Comparison of ENCODE assay signal across 31 cellular contexts in genomic region chr17:80203448-80204092, GRCh38. TPM values are rescaled to one million over a fixed set of nuclear protein-coding genes. Genes with fewer than 3 reads are reported as not detected.
A peak's percentile ranks its signal among the peaks of the same experiment; 100 is the strongest.
DNase-seq lines count a peak whose midpoint lies in the region; ATAC-seq, FAIRE-seq and TF ChIP-seq lines count a peak whose summit lies in the region.
"Had no signal": no experiment of that assay in that cellular context is flagged by ENCODE, and none has a peak within 500 bp of the region (broad histone marks: within the 10 kb centered on the region; RNA-seq: fewer than 3 reads in every experiment).

No MANE protein-coding gene starts in this region.

- H3K4me1 Mint-ChIP-seq in activated T-helper 17 cell treated with anti-CD3 and anti-CD28 coated beads, Interleukin-2, amount 50 U/mL, for 72 hours = no peaks in the 10 kb centered on the region
- H3K4me1 Mint-ChIP-seq in Calu3 (ENCODE audit: low read depth, unreplicated experiment) = no peaks in the 10 kb centered on the region
- H3K4me1 Mint-ChIP-seq: activated CD8-positive, alpha-beta memory T cell treated with anti-CD3 and anti-CD28 coated beads, Interleukin-2, amount 10 ng/mL, durations not matched to agents 7 days and 5 days had no signal

- no peak for FAIRE-seq in HepG2 (lab: Jason Lieb, UNC)
- FAIRE-seq: HTR-8/SVneo, pancreas, small intestine had no signal

- ATAC-seq in HepG2 = peak; percentile 17
- no peak for ATAC-seq in right lobe of liver
- no peak for ATAC-seq in activated T-helper 17 cell treated with anti-CD3 and anti-CD28 coated beads, Interleukin-2, amount 50 U/mL, for 72 hours (replicated peaks)
- ATAC-seq in sciatic nerve = peak; percentile 11
- ATAC-seq in GM19023 (IDR thresholded peaks at IDR 0.05; ENCODE audit: unreplicated experiment) = no peak
- ATAC-seq in GM21515 (IDR thresholded peaks at IDR 0.05; ENCODE audit: unreplicated experiment) = no peak
- ATAC-seq: activated CD8-positive, alpha-beta memory T cell treated with anti-CD3 and anti-CD28 coated beads, Interleukin-2, amount 10 ng/mL, durations not matched to agents 7 days and 5 days; effector memory CD8-positive, alpha-beta T cell; left lobe of liver; pancreas had no signal

- H2AFZ ChIP-seq in HepG2 (ENCODE audit: low read length) = no peak overlapping the region

- no peak for TF ChIP-seq RAD21 in HepG2 (CRISPR knock-in tag; IDR thresholded peaks at IDR 0.05)

- H3K27me3 Mint-ChIP-seq in activated T-helper 17 cell treated with anti-CD3 and anti-CD28 coated beads, Interleukin-2, amount 50 U/mL, for 72 hours = no peaks in the 10 kb centered on the region
- no peaks in the 10 kb centered on the region for H3K27me3 Mint-ChIP-seq in Calu3 (ENCODE audit: unreplicated experiment)
- H3K27me3 Mint-ChIP-seq: activated CD8-positive, alpha-beta memory T cell treated with anti-CD3 and anti-CD28 coated beads, Interleukin-2, amount 10 ng/mL, durations not matched to agents 7 days and 5 days; CD4-positive, alpha-beta memory T cell; effector memory CD8-positive, alpha-beta T cell had no signal

- TF ChIP-seq CTCF in HepG2 (CRISPR knock-in tag; IDR thresholded peaks at IDR 0.05) (no peak; the same call in 1 of the 2 replicates), right lobe of liver (IDR thresholded peaks at IDR 0.05) (no peak), NB4 (IDR thresholded peaks at IDR 0.05; ENCODE audit: low read depth, low read length) (peak; percentile 12), Calu3 (IDR thresholded peaks at IDR 0.05; ENCODE audit: unreplicated experiment) (no peak)

- H3K9me3 ChIP-seq in HepG2 (ENCODE audit: low read length) = no peaks in the 10 kb centered on the region
- H3K9me3 ChIP-seq in right lobe of liver = no peaks in the 10 kb centered on the region
- H3K9me3 ChIP-seq: pancreas, SJCRH30, thoracic aorta, uterus had no signal

- H4K20me1 ChIP-seq in HepG2 (ENCODE audit: insufficient read depth, low read length) = no peaks in the 10 kb centered on the region

- no peak for TF ChIP-seq EP300 in HepG2 (IDR thresholded peaks at IDR 0.05; ENCODE audit: low read depth in 2 of 2, low read length in 2 of 2)
- no peak for TF ChIP-seq EP300 in HepG2 (CRISPR knock-in tag; IDR thresholded peaks at IDR 0.05; ENCODE audit: borderline replicate concordance)

- BruUV-seq in HepG2 (replicated peaks; lab: Mats Ljungman, UMichigan) (no TSS peak), Calu3 (replicated peaks; lab: Mats Ljungman, UMichigan) (no TSS peak)

- no peak overlapping the region for H3K4me3 ChIP-seq in HepG2 (replicated peaks in 1 of 3; ENCODE audit: insufficient read depth in 1 of 3, low read depth in 2 of 3, low read length in 3 of 3)
- H3K4me3 ChIP-seq in right lobe of liver = no peak overlapping the region
- H3K4me3 ChIP-seq in NB4 (ENCODE audit: low read depth, low read length) = no peak overlapping the region
- H3K4me3 ChIP-seq: coronary artery, pancreas, SJCRH30, thoracic aorta, uterus had no signal

- H3K4me3 Mint-ChIP-seq in activated T-helper 17 cell treated with anti-CD3 and anti-CD28 coated beads, Interleukin-2, amount 50 U/mL, for 72 hours = no peak overlapping the region
- no peak overlapping the region for H3K4me3 Mint-ChIP-seq in Calu3 (ENCODE audit: low read depth, unreplicated experiment)
- H3K4me3 Mint-ChIP-seq: activated CD8-positive, alpha-beta memory T cell treated with anti-CD3 and anti-CD28 coated beads, Interleukin-2, amount 10 ng/mL, durations not matched to agents 7 days and 5 days; CD4-positive, alpha-beta memory T cell; effector memory CD8-positive, alpha-beta T cell; nephron progenitor cell had no signal

- WGBS in HepG2 (ENCODE audit: low lambda C conversion rate) = 38% methylated on average over 4 of the region's 11 CpGs
- WGBS in right lobe of liver (ENCODE audit: insufficient coverage, low coverage, low lambda C conversion rate, missing lambda C conversion rate) = no CpG with 5 or more reads among the region's 11 CpGs

- TF ChIP-seq POLR2A in HepG2 (IDR thresholded peaks at IDR 0.05; ENCODE audit: insufficient read depth in 1 of 2, low read depth in 2 of 2, low read length in 2 of 2) (no peak), right lobe of liver (IDR thresholded peaks at IDR 0.05) (no peak), NB4 (IDR thresholded peaks at IDR 0.05; ENCODE audit: extremely low read depth, insufficient read length) (no peak)

- H3K9ac ChIP-seq in HepG2 (ENCODE audit: insufficient read depth, low read depth, low read length) = no peak overlapping the region
- H3K9ac ChIP-seq: KMS-11 had no signal

- H3K27ac ChIP-seq in HepG2 (ENCODE audit: extremely low read length, insufficient read depth, low read length) = no peak overlapping the region
- no peak overlapping the region for H3K27ac ChIP-seq in right lobe of liver
- H3K27ac ChIP-seq: coronary artery, KMS-11, pancreas, SJCRH30, thoracic aorta, uterus had no signal

- POLR2A ChIA-PET in HepG2 (lab: Yijun Ruan, JAX) = interaction anchor here (1.1 kb wide), 1 partner anchor 17 kb away, joined by 3 read pairs; the partner anchor contains the start of genes SGSH and SLC26A11

- intact Hi-C loops in HepG2 (cut with micrococcal nuclease; ENCODE audit: unreplicated experiment) = no loop called here
- intact Hi-C loops in right lobe of liver (cut with DNase I) = no loop called here
- intact Hi-C loops in sciatic nerve (cut with DNase I) = no loop called here
- intact Hi-C loops in Calu3 (cut with micrococcal nuclease; ENCODE audit: unreplicated experiment) = no loop called here

- in situ Hi-C loops in HepG2 (cut with HindIII; ENCODE audit: extremely low pct_ligation_motif_present, low pct_unique_long_range_greater_than_20kb) = no loop called here

- H3K4me2 ChIP-seq in HepG2 (ENCODE audit: low read depth, low read length) = no peak overlapping the region
- H3K4me2 ChIP-seq: KMS-11 had no signal

- H3K27ac Mint-ChIP-seq in activated T-helper 17 cell treated with anti-CD3 and anti-CD28 coated beads, Interleukin-2, amount 50 U/mL, for 72 hours = peak overlapping the region; percentile 33
- H3K27ac Mint-ChIP-seq in Calu3 (ENCODE audit: unreplicated experiment) = no peak overlapping the region
- H3K27ac Mint-ChIP-seq: activated CD8-positive, alpha-beta memory T cell treated with anti-CD3 and anti-CD28 coated beads, Interleukin-2, amount 10 ng/mL, durations not matched to agents 7 days and 5 days; CD4-positive, alpha-beta memory T cell; nephron progenitor cell had no signal

- DNase-seq in HepG2 (ENCODE audit: low spot score) (no peak), right lobe of liver (no peak), NB4 (ENCODE audit: low read depth) (peak; percentile 16), sciatic nerve (ENCODE audit: low spot score) (no peak), Calu3 (no peak)
- DNase-seq: activated CD8-positive, alpha-beta memory T cell treated with anti-CD3 and anti-CD28 coated beads, Interleukin-2, amount 10 ng/mL, durations not matched to agents 7 days and 5 days; activated T-cell treated with anti-CD3 and anti-CD28 coated beads, Interleukin-2, amount 50 U/mL, for 48 hours; AML-193; CD4-positive, alpha-beta memory T cell; effector memory CD8-positive, alpha-beta T cell; erythroblast; MM.1S; NCI-H1417; NCI-H2081; NCI-H526; nephron progenitor cell; NK-92 treated with Interleukin-12 subunit alpha and Interleukin-12 subunit beta, amount 100 ng/mL, for 24 hours; pancreas; retina; SJCRH30; small intestine; stimulated activated naive CD4-positive, alpha-beta T cell treated with Interleukin-2 at 50 U/mL for 16 hours had no signal

- H3K36me3 Mint-ChIP-seq in activated T-helper 17 cell treated with anti-CD3 and anti-CD28 coated beads, Interleukin-2, amount 50 U/mL, for 72 hours (ENCODE audit: low read depth) = no peaks in the 10 kb centered on the region
- peaks cover 14% of the 10 kb centered on the region for H3K36me3 Mint-ChIP-seq in Calu3 (ENCODE audit: insufficient read depth, unreplicated experiment)
- H3K36me3 Mint-ChIP-seq: activated CD8-positive, alpha-beta memory T cell treated with anti-CD3 and anti-CD28 coated beads, Interleukin-2, amount 10 ng/mL, durations not matched to agents 7 days and 5 days; CD4-positive, alpha-beta memory T cell had no signal

- peaks cover 7% of the 10 kb centered on the region for H3K4me1 ChIP-seq in HepG2 (ENCODE audit: insufficient read depth, low read length)
- no peaks in the 10 kb centered on the region for H3K4me1 ChIP-seq in right lobe of liver
- H3K4me1 ChIP-seq: pancreas, SJCRH30, uterus had no signal

- H3K79me2 ChIP-seq in HepG2 (ENCODE audit: insufficient read depth, low read length) = no peaks in the 10 kb centered on the region

- H3K9me3 Mint-ChIP-seq in activated T-helper 17 cell treated with anti-CD3 and anti-CD28 coated beads, Interleukin-2, amount 50 U/mL, for 72 hours = no peaks in the 10 kb centered on the region
- H3K9me3 Mint-ChIP-seq in Calu3 (ENCODE audit: low read depth, unreplicated experiment) = no peaks in the 10 kb centered on the region
- H3K9me3 Mint-ChIP-seq: CD4-positive, alpha-beta memory T cell; effector memory CD8-positive, alpha-beta T cell; nephron progenitor cell had no signal

- H3K36me3 ChIP-seq in HepG2 (replicated peaks in 1 of 2; ENCODE audit: control insufficient read depth in 1 of 2, insufficient read depth in 2 of 2, low read length in 2 of 2) (no peaks in the 10 kb centered on the region), right lobe of liver (no peaks in the 10 kb centered on the region)
- H3K36me3 ChIP-seq: pancreas, SJCRH30, uterus had no signal

- CTCF ChIA-PET in HepG2 (lab: Yijun Ruan, JAX; ENCODE audit: low intra/inter-chr PET ratio, low total read pairs) = no interaction called here
- CTCF ChIA-PET in Calu3 (lab: Charles Lee) = interaction anchor here (1.4 kb wide), 1 partner anchor 79 kb away, joined by 3 read pairs; no protein-coding TSS in a partner anchor

- H3K27me3 ChIP-seq in HepG2 (ENCODE audit: control insufficient read depth in 1 of 2, insufficient read depth in 2 of 2, low read length in 2 of 2) (peaks cover 0 to 6% of the 10 kb centered on the region in 2 experiments; a peak in 2 of 5 replicates), right lobe of liver (no peaks in the 10 kb centered on the region)
- H3K27me3 ChIP-seq: pancreas, SJCRH30, uterus had no signal

RNA-seq across cellular contexts. Expression of gene SGSH, which starts 16.6 kb away (rescaled TPM):
- total RNA-seq in HepG2 (2016; rRNA removed; fragmentation: Illumina TruSeq; extraction: Trizol) = 5.5 and 12.2 TPM in 2 replicates
- 4.0 and 6.2 TPM in 2 replicates for total RNA-seq in HepG2 (2016; cell fraction: cytosol; rRNA removed; fragmentation: Illumina TruSeq; extraction: Trizol; ENCODE audit: low read depth)
- total RNA-seq in HepG2 (2016; cell fraction: insoluble cytoplasmic fraction; rRNA removed; fragmentation: Illumina TruSeq; extraction: Trizol) = 4.5 and 13.3 TPM in 2 replicates
- 6.1 and 6.4 TPM in 2 replicates for total RNA-seq in HepG2 (2016; cell fraction: membrane; rRNA removed; fragmentation: Illumina TruSeq; extraction: Trizol)
- total RNA-seq in HepG2 (2016; cell fraction: nucleus; rRNA removed; fragmentation: Illumina TruSeq; extraction: Trizol) = 18.5 and 23.9 TPM in 2 replicates
- 17.6 and 23.9 TPM in 2 replicates for polyA plus RNA-seq in HepG2 (2011; rRNA removed)
- polyA plus RNA-seq in HepG2 (2011; cell fraction: cytosol; rRNA removed) = 13.7 and 17.1 TPM in 2 replicates
- 145 and 163 TPM in 2 replicates for polyA plus RNA-seq in HepG2 (2011; cell fraction: nucleus; rRNA removed)
- polyA plus RNA-seq in HepG2 (2012) = 21.6 and 30.9 TPM in 2 replicates
- polyA plus RNA-seq in HepG2 (2016; cell fraction: cytosol; fragmentation: Illumina TruSeq; extraction: Trizol; ENCODE audit: low read depth) = 3.7 and 4.2 TPM in 2 replicates
- polyA plus RNA-seq in HepG2 (2016; cell fraction: insoluble cytoplasmic fraction; fragmentation: Illumina TruSeq; extraction: Trizol; ENCODE audit: low read depth) = 7.1 and 11.5 TPM in 2 replicates
- polyA plus RNA-seq in HepG2 (2016; cell fraction: membrane; fragmentation: Illumina TruSeq; extraction: Trizol; ENCODE audit: low read depth) = 7.0 and 7.3 TPM in 2 replicates
- 81.4 and 86.8 TPM in 2 replicates for polyA plus RNA-seq in HepG2 (2016; cell fraction: nucleus; fragmentation: Illumina TruSeq; extraction: Trizol; ENCODE audit: insufficient read depth, low read depth)
- 15.4 and 23.1 TPM in 2 replicates for polyA minus RNA-seq in HepG2 (2011; rRNA and poly(A)+ RNA removed; ENCODE audit: low replicate concordance)
- polyA minus RNA-seq in HepG2 (2011; cell fraction: cytosol; rRNA and poly(A)+ RNA removed) = 15.4 and 18.7 TPM in 2 replicates
- 34.1 and 36.2 TPM in 2 replicates for polyA minus RNA-seq in HepG2 (2011; cell fraction: nucleus; rRNA and poly(A)+ RNA removed)
- total RNA-seq in right lobe of liver = 10 to 100 TPM in 5 of 6 experiments, 1 to 10 TPM in 1; 9.7 to 23.5 (median 15.7) TPM
- total RNA-seq in activated T-helper 17 cell treated with anti-CD3 and anti-CD28 coated beads, Interleukin-2, amount 50 U/mL, for 72 hours = 10 to 100 TPM; 45.7 to 63.6 TPM
- total RNA-seq in sciatic nerve = 46.8 TPM
- total RNA-seq in Calu3 (2022) = 32.2 and 50.3 TPM in 2 replicates

RNA-seq across cellular contexts. Expression of gene SLC26A11, which starts 16.7 kb away (rescaled TPM):
- 3.1 and 8.7 TPM in 2 replicates for total RNA-seq in HepG2 (2016; rRNA removed; fragmentation: Illumina TruSeq; extraction: Trizol)
- 3.2 and 3.4 TPM in 2 replicates for total RNA-seq in HepG2 (2016; cell fraction: cytosol; rRNA removed; fragmentation: Illumina TruSeq; extraction: Trizol; ENCODE audit: low read depth)
- 3.5 and 11.2 TPM in 2 replicates for total RNA-seq in HepG2 (2016; cell fraction: insoluble cytoplasmic fraction; rRNA removed; fragmentation: Illumina TruSeq; extraction: Trizol)
- total RNA-seq in HepG2 (2016; cell fraction: membrane; rRNA removed; fragmentation: Illumina TruSeq; extraction: Trizol) = 3.1 and 3.2 TPM in 2 replicates
- 12.9 and 13.6 TPM in 2 replicates for total RNA-seq in HepG2 (2016; cell fraction: nucleus; rRNA removed; fragmentation: Illumina TruSeq; extraction: Trizol)
- 13.2 and 21.1 TPM in 2 replicates for polyA plus RNA-seq in HepG2 (2011; rRNA removed)
- 5.5 and 7.6 TPM in 2 replicates for polyA plus RNA-seq in HepG2 (2011; cell fraction: cytosol; rRNA removed)
- 121 and 146 TPM in 2 replicates for polyA plus RNA-seq in HepG2 (2011; cell fraction: nucleus; rRNA removed)
- 7.0 and 18.5 TPM in 2 replicates for polyA plus RNA-seq in HepG2 (2012)
- 0.73 and 1.0 TPM in 2 replicates for polyA plus RNA-seq in HepG2 (2016; cell fraction: cytosol; fragmentation: Illumina TruSeq; extraction: Trizol; ENCODE audit: low read depth)
- polyA plus RNA-seq in HepG2 (2016; cell fraction: insoluble cytoplasmic fraction; fragmentation: Illumina TruSeq; extraction: Trizol; ENCODE audit: low read depth) = 2.8 and 4.4 TPM in 2 replicates
- 1.4 and 2.3 TPM in 2 replicates for polyA plus RNA-seq in HepG2 (2016; cell fraction: membrane; fragmentation: Illumina TruSeq; extraction: Trizol; ENCODE audit: low read depth)
- polyA plus RNA-seq in HepG2 (2016; cell fraction: nucleus; fragmentation: Illumina TruSeq; extraction: Trizol; ENCODE audit: insufficient read depth, low read depth) = 29.5 and 32.2 TPM in 2 replicates
- polyA minus RNA-seq in HepG2 (2011; rRNA and poly(A)+ RNA removed; ENCODE audit: low replicate concordance) = 7.7 and 20.5 TPM in 2 replicates
- 5.6 and 11.8 TPM in 2 replicates for polyA minus RNA-seq in HepG2 (2011; cell fraction: cytosol; rRNA and poly(A)+ RNA removed)
- polyA minus RNA-seq in HepG2 (2011; cell fraction: nucleus; rRNA and poly(A)+ RNA removed) = 22.4 and 23.0 TPM in 2 replicates
- 1 to 10 TPM; 5.8 to 9.8 (median 6.5) TPM for total RNA-seq in right lobe of liver
- total RNA-seq in activated T-helper 17 cell treated with anti-CD3 and anti-CD28 coated beads, Interleukin-2, amount 50 U/mL, for 72 hours = 10 to 100 TPM; 23.5 to 37.3 TPM
- total RNA-seq in sciatic nerve = 35.9 TPM
- 7.2 and 10.4 TPM in 2 replicates for total RNA-seq in Calu3 (2022)

RNA-seq across cellular contexts. Expression of gene CARD14, which starts 33.7 kb away (rescaled TPM):
- total RNA-seq in HepG2 (2016; rRNA removed; fragmentation: Illumina TruSeq; extraction: Trizol) (0.11 TPM in 1 of 2 replicates, not detected in the other), right lobe of liver (under 1 TPM in 3 of 6 experiments, not detected in 3; 0.20 to 0.29 (median 0.22) TPM), sciatic nerve (0.49 TPM), Calu3 (2022) (5.9 and 7.4 TPM in 2 replicates)
- total RNA-seq in HepG2 (2016; cell fraction: cytosol; rRNA removed; fragmentation: Illumina TruSeq; extraction: Trizol; ENCODE audit: low read depth) = not detected in 2 replicates
- total RNA-seq in HepG2 (2016; cell fraction: insoluble cytoplasmic fraction; rRNA removed; fragmentation: Illumina TruSeq; extraction: Trizol) = 0.06 TPM in 1 of 2 replicates, not detected in the other
- total RNA-seq in HepG2 (2016; cell fraction: membrane; rRNA removed; fragmentation: Illumina TruSeq; extraction: Trizol) = not detected in 2 replicates
- total RNA-seq in HepG2 (2016; cell fraction: nucleus; rRNA removed; fragmentation: Illumina TruSeq; extraction: Trizol) = not detected in 2 replicates
- polyA plus RNA-seq in HepG2 (2011; rRNA removed) = 0.03 TPM in 1 of 2 replicates, not detected in the other
- polyA plus RNA-seq in HepG2 (2011; cell fraction: cytosol; rRNA removed) = not detected in 2 replicates
- polyA plus RNA-seq in HepG2 (2011; cell fraction: nucleus; rRNA removed) = 0.05 and 0.11 TPM in 2 replicates
- 0.16 and 0.19 TPM in 2 replicates for polyA plus RNA-seq in HepG2 (2012)
- polyA plus RNA-seq in HepG2 (2016; cell fraction: cytosol; fragmentation: Illumina TruSeq; extraction: Trizol; ENCODE audit: low read depth) = not detected in 2 replicates
- not detected in 2 replicates for polyA plus RNA-seq in HepG2 (2016; cell fraction: insoluble cytoplasmic fraction; fragmentation: Illumina TruSeq; extraction: Trizol; ENCODE audit: low read depth)
- not detected in 2 replicates for polyA plus RNA-seq in HepG2 (2016; cell fraction: membrane; fragmentation: Illumina TruSeq; extraction: Trizol; ENCODE audit: low read depth)
- polyA plus RNA-seq in HepG2 (2016; cell fraction: nucleus; fragmentation: Illumina TruSeq; extraction: Trizol; ENCODE audit: insufficient read depth, low read depth) = 0.21 TPM in 1 of 2 replicates, not detected in the other
- 0.22 and 5.5 TPM in 2 replicates for polyA minus RNA-seq in HepG2 (2011; rRNA and poly(A)+ RNA removed; ENCODE audit: low replicate concordance)
- polyA minus RNA-seq in HepG2 (2011; cell fraction: cytosol; rRNA and poly(A)+ RNA removed) = not detected in 2 replicates
- not detected in 2 replicates for polyA minus RNA-seq in HepG2 (2011; cell fraction: nucleus; rRNA and poly(A)+ RNA removed)
- total RNA-seq in activated T-helper 17 cell treated with anti-CD3 and anti-CD28 coated beads, Interleukin-2, amount 50 U/mL, for 72 hours = not detected
- total RNA-seq: activated CD8-positive, alpha-beta memory T cell treated with anti-CD3 and anti-CD28 coated beads, Interleukin-2, amount 10 ng/mL, durations not matched to agents 7 days and 5 days; thoracic aorta had no signal

RNA-seq across cellular contexts. Expression of gene EIF4A3, which starts 56.6 kb away (rescaled TPM):
- total RNA-seq in HepG2 (2016; rRNA removed; fragmentation: Illumina TruSeq; extraction: Trizol) (187 and 239 TPM in 2 replicates), right lobe of liver (10 to 100 TPM; 21.6 to 41.7 (median 32.2) TPM), sciatic nerve (66.0 TPM), Calu3 (2022) (124 and 125 TPM in 2 replicates)
- total RNA-seq in HepG2 (2016; cell fraction: cytosol; rRNA removed; fragmentation: Illumina TruSeq; extraction: Trizol; ENCODE audit: low read depth) = 22.3 and 28.3 TPM in 2 replicates
- total RNA-seq in HepG2 (2016; cell fraction: insoluble cytoplasmic fraction; rRNA removed; fragmentation: Illumina TruSeq; extraction: Trizol) = 185 and 243 TPM in 2 replicates
- 36.4 and 40.0 TPM in 2 replicates for total RNA-seq in HepG2 (2016; cell fraction: membrane; rRNA removed; fragmentation: Illumina TruSeq; extraction: Trizol)
- total RNA-seq in HepG2 (2016; cell fraction: nucleus; rRNA removed; fragmentation: Illumina TruSeq; extraction: Trizol) = 83.4 and 83.5 TPM in 2 replicates
- 121 and 145 TPM in 2 replicates for polyA plus RNA-seq in HepG2 (2011; rRNA removed)
- 103 and 117 TPM in 2 replicates for polyA plus RNA-seq in HepG2 (2011; cell fraction: cytosol; rRNA removed)
- 77.0 and 103 TPM in 2 replicates for polyA plus RNA-seq in HepG2 (2011; cell fraction: nucleus; rRNA removed)
- 104 and 124 TPM in 2 replicates for polyA plus RNA-seq in HepG2 (2012)
- 8.3 and 9.0 TPM in 2 replicates for polyA plus RNA-seq in HepG2 (2016; cell fraction: cytosol; fragmentation: Illumina TruSeq; extraction: Trizol; ENCODE audit: low read depth)
- polyA plus RNA-seq in HepG2 (2016; cell fraction: insoluble cytoplasmic fraction; fragmentation: Illumina TruSeq; extraction: Trizol; ENCODE audit: low read depth) = 233 and 236 TPM in 2 replicates
- 19.8 and 20.6 TPM in 2 replicates for polyA plus RNA-seq in HepG2 (2016; cell fraction: membrane; fragmentation: Illumina TruSeq; extraction: Trizol; ENCODE audit: low read depth)
- 120 and 131 TPM in 2 replicates for polyA plus RNA-seq in HepG2 (2016; cell fraction: nucleus; fragmentation: Illumina TruSeq; extraction: Trizol; ENCODE audit: insufficient read depth, low read depth)
- 54.2 and 110 TPM in 2 replicates for polyA minus RNA-seq in HepG2 (2011; rRNA and poly(A)+ RNA removed; ENCODE audit: low replicate concordance)
- 55.3 and 55.4 TPM in 2 replicates for polyA minus RNA-seq in HepG2 (2011; cell fraction: cytosol; rRNA and poly(A)+ RNA removed)
- 61.8 and 65.1 TPM in 2 replicates for polyA minus RNA-seq in HepG2 (2011; cell fraction: nucleus; rRNA and poly(A)+ RNA removed)
- 100 to 1,000 TPM; 141 to 182 TPM for total RNA-seq in activated T-helper 17 cell treated with anti-CD3 and anti-CD28 coated beads, Interleukin-2, amount 50 U/mL, for 72 hours

RNA-seq across cellular contexts. Expression of gene RNF213, which starts 57.1 kb away (rescaled TPM):
- total RNA-seq in HepG2 (2016; rRNA removed; fragmentation: Illumina TruSeq; extraction: Trizol) (38.7 and 42.8 TPM in 2 replicates), right lobe of liver (10 to 100 TPM; 59.1 to 87.7 (median 73.0) TPM), sciatic nerve (178 TPM), Calu3 (2022) (221 and 369 TPM in 2 replicates)
- total RNA-seq in HepG2 (2016; cell fraction: cytosol; rRNA removed; fragmentation: Illumina TruSeq; extraction: Trizol; ENCODE audit: low read depth) = 8.0 and 9.3 TPM in 2 replicates
- 36.5 and 38.8 TPM in 2 replicates for total RNA-seq in HepG2 (2016; cell fraction: insoluble cytoplasmic fraction; rRNA removed; fragmentation: Illumina TruSeq; extraction: Trizol)
- total RNA-seq in HepG2 (2016; cell fraction: membrane; rRNA removed; fragmentation: Illumina TruSeq; extraction: Trizol) = 12.8 and 13.4 TPM in 2 replicates
- total RNA-seq in HepG2 (2016; cell fraction: nucleus; rRNA removed; fragmentation: Illumina TruSeq; extraction: Trizol) = 57.4 and 57.5 TPM in 2 replicates
- polyA plus RNA-seq in HepG2 (2011; rRNA removed) = 38.6 and 44.0 TPM in 2 replicates
- polyA plus RNA-seq in HepG2 (2011; cell fraction: cytosol; rRNA removed) = 16.4 and 18.9 TPM in 2 replicates
- polyA plus RNA-seq in HepG2 (2011; cell fraction: nucleus; rRNA removed) = 134 and 171 TPM in 2 replicates
- 28.2 and 46.6 TPM in 2 replicates for polyA plus RNA-seq in HepG2 (2012)
- 1.4 and 2.0 TPM in 2 replicates for polyA plus RNA-seq in HepG2 (2016; cell fraction: cytosol; fragmentation: Illumina TruSeq; extraction: Trizol; ENCODE audit: low read depth)
- 23.5 and 27.4 TPM in 2 replicates for polyA plus RNA-seq in HepG2 (2016; cell fraction: insoluble cytoplasmic fraction; fragmentation: Illumina TruSeq; extraction: Trizol; ENCODE audit: low read depth)
- 3.4 and 3.7 TPM in 2 replicates for polyA plus RNA-seq in HepG2 (2016; cell fraction: membrane; fragmentation: Illumina TruSeq; extraction: Trizol; ENCODE audit: low read depth)
- 77.8 and 79.2 TPM in 2 replicates for polyA plus RNA-seq in HepG2 (2016; cell fraction: nucleus; fragmentation: Illumina TruSeq; extraction: Trizol; ENCODE audit: insufficient read depth, low read depth)
- polyA minus RNA-seq in HepG2 (2011; rRNA and poly(A)+ RNA removed; ENCODE audit: low replicate concordance) = 133 and 148 TPM in 2 replicates
- polyA minus RNA-seq in HepG2 (2011; cell fraction: cytosol; rRNA and poly(A)+ RNA removed) = 36.1 and 37.6 TPM in 2 replicates
- 108 and 132 TPM in 2 replicates for polyA minus RNA-seq in HepG2 (2011; cell fraction: nucleus; rRNA and poly(A)+ RNA removed)
- 1,000 to 10,000 TPM; 1,022 to 1,405 TPM for total RNA-seq in activated T-helper 17 cell treated with anti-CD3 and anti-CD28 coated beads, Interleukin-2, amount 50 U/mL, for 72 hours

Comparison
In these comparisons a context has a peak if more than half of its experiments do, and no peak if none do; other contexts are left out.
1. ATAC-seq: peak in HepG2 (single experiment) and sciatic nerve (single experiment); none in right lobe of liver (0 of 4), activated T-helper 17 cell treated with anti-CD3 and anti-CD28 coated beads, Interleukin-2, amount 50 U/mL, for 72 hours (single experiment), GM19023 (single experiment) and GM21515 (single experiment).